ENCODE assay signal across 8 cellular contexts in the genomic region with DNA sequence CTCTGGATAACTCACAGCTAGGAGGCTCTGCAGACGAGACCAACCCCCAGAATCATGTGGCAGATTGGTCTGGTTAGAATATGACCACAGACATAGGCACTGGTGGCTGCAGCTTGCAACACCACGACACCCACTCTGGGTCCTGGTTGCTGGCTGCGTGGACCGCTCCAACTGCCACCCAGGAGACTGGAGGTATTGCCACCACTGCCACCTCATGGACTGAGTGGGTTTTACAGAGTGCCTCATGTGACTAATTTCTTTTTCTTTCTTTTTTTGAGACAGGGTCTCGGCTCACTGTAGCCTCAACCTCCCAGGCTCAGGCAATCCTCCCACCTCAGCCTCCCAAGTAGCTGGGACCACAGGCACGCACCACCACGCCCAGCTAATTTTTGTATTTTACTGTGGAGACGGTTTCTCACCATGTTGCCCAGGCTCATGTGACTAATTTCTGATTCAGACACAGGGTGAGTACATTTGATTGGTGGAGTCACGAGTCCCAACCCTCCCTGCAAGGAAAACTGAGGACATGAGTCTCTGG. TPM values are rescaled to one million over a fixed set of nuclear protein-coding genes. Genes with fewer than 3 reads are reported as not detected.
DNase-seq lines count a peak whose midpoint lies in the region; ATAC-seq lines count a peak whose summit lies in the region.

No MANE protein-coding gene starts in this region.

- CTCF ChIA-PET in activated CD4-positive, alpha-beta memory T cell treated with anti-CD3 and anti-CD28 coated beads for 36 hours (lab: Charles Lee): interaction anchor here (1.1 to 4.6 kb wide), 20 partner anchors 8 to 106 kb away, joined by 3 to 91 read pairs (median 6); a partner anchor contains a TSS

- intact Hi-C loops in activated CD4-positive, alpha-beta memory T cell treated with anti-CD3 and anti-CD28 coated beads for 36 hours (cut with micrococcal nuclease): loop anchor here (1.0 to 5.0 kb wide), 3 partner anchors 65 to 209 kb away; a partner anchor contains a TSS

- POLR2A ChIA-PET in activated CD4-positive, alpha-beta memory T cell treated with anti-CD3 and anti-CD28 coated beads for 36 hours (lab: Charles Lee): interaction anchor here (0.6 to 1.0 kb wide), 5 partner anchors 17 to 44 kb away, joined by 3 to 6 read pairs (median 5); no protein-coding TSS in a partner anchor

- peaks cover 33% of the 10 kb centered on the region for H3K4me1 Mint-ChIP-seq in activated CD4-positive, alpha-beta memory T cell treated with anti-CD3 and anti-CD28 coated beads for 36 hours (ENCODE audit: low read depth)
- peaks cover 17% of the 10 kb centered on the region for H3K4me1 Mint-ChIP-seq in memory B cell

- H3K27ac Mint-ChIP-seq in activated CD4-positive, alpha-beta memory T cell treated with anti-CD3 and anti-CD28 coated beads for 36 hours: peak overlapping the region; percentile 84
- peak overlapping the region; percentile 63 for H3K27ac Mint-ChIP-seq in memory B cell

- peak; percentile 57 for DNase-seq in COLO829 (ENCODE audit: low spot score)
- peak; percentile 74 for DNase-seq in H7
- DNase-seq in NCI-H748 (lab: John Stamatoyannopoulos, UW; ENCODE audit: unreplicated experiment): peak; percentile 21
- DNase-seq in activated CD4-positive, alpha-beta memory T cell treated with anti-CD3 and anti-CD28 coated beads for 36 hours: peak; percentile 80
- peak; percentile 53 for DNase-seq in effector CD4-positive, alpha-beta T cell
- peak; percentile 43 to 48 for DNase-seq in memory B cell (ENCODE audit: low spot score in 2 of 2)
- peak; percentile 32 to 45 for DNase-seq in stimulated activated CD8-positive, alpha-beta memory T cell treated with anti-CD3 and anti-CD28 coated beads, Interleukin-4, amount 100 ng/mL, for 1 hour (ENCODE audit: low read depth in 2 of 2, low spot score in 1 of 2)

- H3K36me3 Mint-ChIP-seq in activated CD4-positive, alpha-beta memory T cell treated with anti-CD3 and anti-CD28 coated beads for 36 hours: no peaks in the 10 kb centered on the region
- no peaks in the 10 kb centered on the region for H3K36me3 Mint-ChIP-seq in memory B cell

- peak overlapping the region; percentile 50 for H3K4me3 Mint-ChIP-seq in activated CD4-positive, alpha-beta memory T cell treated with anti-CD3 and anti-CD28 coated beads for 36 hours
- H3K4me3 Mint-ChIP-seq in memory B cell: peak overlapping the region; percentile 79

- ATAC-seq in memory B cell (ENCODE audit: low read depth): peak; percentile 87
- no peak for ATAC-seq in GM21528 (IDR thresholded peaks at IDR 0.05; ENCODE audit: low FRiP score, unreplicated experiment)

- H3K9me3 Mint-ChIP-seq in activated CD4-positive, alpha-beta memory T cell treated with anti-CD3 and anti-CD28 coated beads for 36 hours: no peaks in the 10 kb centered on the region
- no peaks in the 10 kb centered on the region for H3K9me3 Mint-ChIP-seq in memory B cell

- H3K36me3 ChIP-seq in H7 (replicated peaks; ENCODE audit: control insufficient read depth, insufficient read depth, low read length): no peaks in the 10 kb centered on the region

- no peak overlapping the region for H3K4me3 ChIP-seq in H7 (ENCODE audit: insufficient read depth, low read depth, low read length)

- H3K27me3 ChIP-seq in H7 (ENCODE audit: control insufficient read depth, insufficient read depth, low read length): no peaks in the 10 kb centered on the region

- H3K27me3 Mint-ChIP-seq in activated CD4-positive, alpha-beta memory T cell treated with anti-CD3 and anti-CD28 coated beads for 36 hours: no peaks in the 10 kb centered on the region
- H3K27me3 Mint-ChIP-seq in memory B cell: no peaks in the 10 kb centered on the region

RNA-seq across cellular contexts. Expression of a gene that starts 29.9 kb away (rescaled TPM):
- not detected in 2 replicates for total RNA-seq in H7 (2014; rRNA removed; shearing (Covaris generic))
- not detected for total RNA-seq in activated CD4-positive, alpha-beta memory T cell treated with anti-CD3 and anti-CD28 coated beads for 36 hours

RNA-seq across cellular contexts. Expression of a gene that starts 45.2 kb away (rescaled TPM):
- 33.6 and 34.3 TPM in 2 replicates for total RNA-seq in H7 (2014; rRNA removed; shearing (Covaris generic))
- total RNA-seq in activated CD4-positive, alpha-beta memory T cell treated with anti-CD3 and anti-CD28 coated beads for 36 hours: 10 to 100 TPM; 88.8 to 91.3 TPM

Comparison
In these comparisons a context has a peak if more than half of its experiments do, and no peak if none do; other contexts are left out.
1. DNase-seq: peak in every context shown above with its lines; median percentile 80 in activated CD4-positive, alpha-beta memory T cell treated with anti-CD3 and anti-CD28 coated beads for 36 hours; 74 in H7; 57 in COLO829; 53 in effector CD4-positive, alpha-beta T cell; 46 in memory B cell; 38 in stimulated activated CD8-positive, alpha-beta memory T cell treated with anti-CD3 and anti-CD28 coated beads, Interleukin-4, amount 100 ng/mL, for 1 hour; 21 in NCI-H748.